ENCODE assay signal across 19 cellular contexts in the genomic region with DNA sequence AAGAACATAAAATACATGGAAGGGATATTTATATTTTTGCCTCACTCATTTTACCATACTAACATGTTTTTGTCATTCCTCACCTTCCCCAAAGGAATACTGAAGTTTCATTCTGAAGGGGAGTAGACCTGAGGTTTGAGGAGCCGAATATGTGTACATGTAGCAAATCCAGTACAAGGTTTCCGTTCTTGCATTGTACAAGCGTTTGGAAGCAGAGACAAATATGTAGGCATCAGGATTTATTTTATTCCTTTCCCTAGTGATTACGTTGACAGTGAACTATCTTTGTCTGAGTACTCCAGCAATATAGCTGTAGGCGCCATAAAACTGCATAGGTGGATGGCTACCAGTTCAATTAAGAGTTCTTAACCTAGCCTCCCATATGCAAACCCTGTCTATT.
"Had no signal": no experiment of that assay in that cellular context is flagged by ENCODE, and none has a peak within 500 bp of the region (broad histone marks: within the 10 kb centered on the region; RNA-seq: fewer than 3 reads in every experiment).

No MANE protein-coding gene starts in this region.

- H3K27me3 ChIP-seq: body of pancreas, cardiac muscle cell, stomach had no signal

- H3K36me3 ChIP-seq: cardiac muscle cell, stomach had no signal

- H3K4me3 ChIP-seq: body of pancreas, cardiac muscle cell, skin epidermis, stomach had no signal

- H3K9me3 ChIP-seq: body of pancreas, stomach had no signal

- DNase-seq: activated CD4-positive, alpha-beta T cell treated with anti-CD3 and anti-CD28 coated beads for 36 hours; activated CD4-positive, alpha-beta T cell treated with anti-CD3 and anti-CD28 coated beads, Interleukin-2, amount 50 U/mL, for 48 hours; activated CD8-positive, alpha-beta memory T cell treated with anti-CD3 and anti-CD28 coated beads, Interleukin-2, amount 50 U/mL, for 48 hours; activated naive CD4-positive, alpha-beta T cell treated with Interleukin-2 at 50 U/mL for 16 hours; activated naive CD8-positive, alpha-beta T cell treated with anti-CD3 and anti-CD28 coated beads for 36 hours; activated T-cell treated with anti-CD3 and anti-CD28 coated beads, Interleukin-2, amount 50 U/mL, for 4 hours; amniotic stem cell; body of pancreas; foreskin fibroblast; glutamatergic neuron; kidney glomerular epithelial cell; left ventricle myocardium superior; natural killer cell; right cardiac atrium; stimulated activated CD4-positive, alpha-beta T cell treated with anti-CD3 and anti-CD28 coated beads, Interleukin-1b, Interleukin-23, amount 100 ng/mL, for 48 hours; stomach; T-helper 9 cell had no signal

- H3K27ac ChIP-seq: body of pancreas, cardiac muscle cell, skin epidermis had no signal

- H3K4me1 ChIP-seq: body of pancreas had no signal
